Comparison of ENCODE assay signal across 8 cellular contexts in genomic region chr10:114541081-114541833, GRCh38.
A peak's percentile ranks its signal among the peaks of the same experiment; 100 is the strongest.
DNase-seq lines count a peak whose midpoint lies in the region; ATAC-seq and TF ChIP-seq lines count a peak whose summit lies in the region.

No MANE protein-coding gene starts in this region.

- DNase-seq in G401 (ENCODE audit: low spot score) (peak; percentile 59), T-helper 22 cell (ENCODE audit: low read depth) (peak; percentile 73), mammary epithelial cell (peak; percentile 89), upper lobe of right lung (no peak), foreskin melanocyte (no peak), HuH-7.5 (ENCODE audit: low spot score) (no peak)

- H3K4me3 ChIP-seq in mammary epithelial cell (replicated peaks in 1 of 3; ENCODE audit: insufficient read depth in 1 of 3, low read depth in 2 of 3, low read length in 3 of 3): no peak overlapping the region
- H3K4me3 ChIP-seq in upper lobe of right lung: no peak overlapping the region

- peaks cover 13% of the 10 kb centered on the region for H3K27me3 Mint-ChIP-seq in nephron (ENCODE audit: low read depth)

- peaks cover 41% of the 10 kb centered on the region for H3K4me1 ChIP-seq in mammary epithelial cell (ENCODE audit: insufficient read depth, low read length)
- peaks cover 27% of the 10 kb centered on the region for H3K4me1 ChIP-seq in upper lobe of right lung

- H3K27ac ChIP-seq in mammary epithelial cell (ENCODE audit: insufficient read depth, low read depth, low read length) (peak overlapping the region; percentile 47), upper lobe of right lung (peak overlapping the region; percentile 34)

- H2AFZ ChIP-seq in mammary epithelial cell (ENCODE audit: low read depth, low read length): no peak overlapping the region

- CTCF ChIA-PET in mammary epithelial cell (lab: Charles Lee; ENCODE audit: low non-redundant PET): no interaction called here

- H4K20me1 ChIP-seq in mammary epithelial cell (ENCODE audit: insufficient read depth, low read length): no peaks in the 10 kb centered on the region

- H3K79me2 ChIP-seq in mammary epithelial cell (ENCODE audit: insufficient read depth, low read length): no peaks in the 10 kb centered on the region

- H3K27ac Mint-ChIP-seq in nephron: peak overlapping the region in 2 of 3 experiments; percentile 59 to 73

- no peaks in the 10 kb centered on the region for H3K27me3 ChIP-seq in mammary epithelial cell (ENCODE audit: insufficient read depth, low read length)
- no peaks in the 10 kb centered on the region for H3K27me3 ChIP-seq in upper lobe of right lung

- H3K4me2 ChIP-seq in mammary epithelial cell (ENCODE audit: insufficient read depth, low read depth, low read length): no peak overlapping the region

- H3K9ac ChIP-seq in mammary epithelial cell (ENCODE audit: insufficient read depth, low read length): no peak overlapping the region

- H3K4me1 Mint-ChIP-seq in nephron: peaks cover 24% of the 10 kb centered on the region

- dilution Hi-C loops in mammary epithelial cell (cut with HindIII; ENCODE audit: low sequenced_read_pairs): loop anchor here (5.0 kb wide), 1 partner anchor 54 kb away; no protein-coding TSS in a partner anchor

- TF ChIP-seq CTCF in mammary epithelial cell (conservative IDR thresholded peaks at IDR 0.05 in 1 of 2, IDR thresholded peaks at IDR 0.05 in 1 of 2; ENCODE audit: extremely low read depth in 1 of 2, insufficient read depth in 1 of 2, low read depth in 1 of 2, low read length in 2 of 2) (no peak), nephron (IDR thresholded peaks at IDR 0.05; ENCODE audit: unreplicated experiment in 3 of 3) (no peak), upper lobe of right lung (IDR thresholded peaks at IDR 0.05) (no peak)

- peak; percentile 71 for ATAC-seq in upper lobe of right lung
- ATAC-seq in HG02571 (IDR thresholded peaks at IDR 0.05; ENCODE audit: unreplicated experiment): no peak

- H3K4me3 Mint-ChIP-seq in nephron: no peak overlapping the region

- no peaks in the 10 kb centered on the region for H3K36me3 Mint-ChIP-seq in nephron (ENCODE audit: low read depth)

- no TSS peak for BruUV-seq in mammary epithelial cell (replicated peaks; lab: Mats Ljungman, UMichigan)

- H3K9me3 Mint-ChIP-seq in nephron: no peaks in the 10 kb centered on the region

- intact Hi-C loops in mammary epithelial cell (cut with micrococcal nuclease) (loop anchor here (10.0 kb wide), 1 partner anchor 836 kb away; no protein-coding TSS in a partner anchor), upper lobe of right lung (cut with DNase I) (loop anchor here (10.0 kb wide), 1 partner anchor 244 kb away; no protein-coding TSS in a partner anchor)

- WGBS in mammary epithelial cell (ENCODE audit: low coverage, missing lambda C conversion rate): 56% methylated on average over 14 of the region's 14 CpGs

- H3K9me3 ChIP-seq in mammary epithelial cell (replicated peaks; ENCODE audit: insufficient read depth, low read length) (no peaks in the 10 kb centered on the region), upper lobe of right lung (no peaks in the 10 kb centered on the region)

- H3K36me3 ChIP-seq in mammary epithelial cell (ENCODE audit: insufficient read depth, low read length) (no peaks in the 10 kb centered on the region), upper lobe of right lung (no peaks in the 10 kb centered on the region)

- in situ Hi-C loops in G401 (cut with HindIII; ENCODE audit: low sequenced_read_pairs): no loop called here
- in situ Hi-C loops in mammary epithelial cell (cut with MboI; ENCODE audit: low sequenced_read_pairs in 2 of 2): no loop called here

Comparison
In these comparisons a context has a peak if more than half of its experiments do, and no peak if none do; other contexts are left out.
1. DNase-seq: peak in G401 (single experiment), T-helper 22 cell (single experiment) and mammary epithelial cell (single experiment); none in upper lobe of right lung (single experiment), foreskin melanocyte (single experiment) and HuH-7.5 (single experiment).